ENCODE assay signal across 14 cellular contexts in the genomic region with DNA sequence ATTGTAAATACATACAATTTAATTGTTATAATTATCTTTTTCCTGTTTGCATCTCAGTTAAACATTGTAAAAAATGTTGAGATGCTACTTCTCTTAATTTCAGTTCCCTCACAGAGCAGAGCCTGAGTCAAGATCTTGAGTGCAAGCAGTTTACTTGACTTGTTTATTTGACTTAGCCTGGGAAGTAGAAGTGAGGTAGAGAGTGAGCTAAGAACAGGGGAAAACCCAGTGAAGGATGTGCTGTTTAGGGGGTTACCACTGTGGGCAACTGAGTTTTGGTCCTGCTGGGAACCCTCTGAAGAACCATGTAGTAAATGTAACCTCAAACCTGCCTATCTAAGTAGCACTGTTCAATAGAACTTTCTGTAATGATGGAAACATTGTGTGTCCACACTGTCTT.
DNase-seq lines count a peak whose midpoint lies in the region; ATAC-seq and TF ChIP-seq lines count a peak whose summit lies in the region.
"Had no signal": no experiment of that assay in that cellular context is flagged by ENCODE, and none has a peak within 500 bp of the region (broad histone marks: within the 10 kb centered on the region; RNA-seq: fewer than 3 reads in every experiment).

No MANE protein-coding gene starts in this region.

- TF ChIP-seq CTCF in gastroesophageal sphincter (IDR thresholded peaks at IDR 0.05), result no peak

- no peak for TF ChIP-seq EP300 in gastroesophageal sphincter (IDR thresholded peaks at IDR 0.05)

- no peaks in the 10 kb centered on the region for H3K27me3 ChIP-seq in gastroesophageal sphincter
- H3K27me3 ChIP-seq: breast epithelium, right lobe of liver had no signal

- no peaks in the 10 kb centered on the region for H3K9me3 ChIP-seq in gastroesophageal sphincter
- H3K9me3 ChIP-seq: breast epithelium, right lobe of liver had no signal

- H3K4me1 Mint-ChIP-seq in stimulated activated naive CD8-positive, alpha-beta T cell treated with anti-CD3 and anti-CD28 coated beads, Interleukin-15, amount 100 ng/mL, for 72 hours, result no peaks in the 10 kb centered on the region

- TF ChIP-seq POLR2A in erythroblast (IDR thresholded peaks at IDR 0.05; ENCODE audit: low read length) (no peak), gastroesophageal sphincter (IDR thresholded peaks at IDR 0.05) (no peak)

- H3K9me3 Mint-ChIP-seq in stimulated activated naive CD8-positive, alpha-beta T cell treated with anti-CD3 and anti-CD28 coated beads, Interleukin-15, amount 100 ng/mL, for 72 hours, result no peaks in the 10 kb centered on the region
- H3K9me3 Mint-ChIP-seq: activated T-helper 1 cell treated with anti-CD3 and anti-CD28 coated beads, Interleukin-12 subunit alpha, Interleukin-12 subunit beta, Interleukin-2, Interleukin-4 antibody, amounts not matched to agents 30 ng/mL and 10 ng/mL and 1 ng/mL, durations not matched to agents 14 hours and 24 hours and 36 hours had no signal

- no peak overlapping the region for H3K27ac ChIP-seq in gastroesophageal sphincter
- H3K27ac ChIP-seq: breast epithelium, right lobe of liver had no signal

- no peak overlapping the region for H3K4me3 ChIP-seq in gastroesophageal sphincter
- H3K4me3 ChIP-seq: breast epithelium, right lobe of liver had no signal

- ATAC-seq in stimulated activated naive CD8-positive, alpha-beta T cell treated with anti-CD3 and anti-CD28 coated beads, Interleukin-15, amount 100 ng/mL, for 72 hours, result peak; percentile 94
- no peak for ATAC-seq in stimulated activated naive CD8-positive, alpha-beta T cell treated with anti-CD3 and anti-CD28 coated beads, Interleukin-15, Interleukin-2, amounts not matched to agents 100 U/mL and 50 U/mL, for 24 hours
- ATAC-seq in GM21786 (IDR thresholded peaks at IDR 0.05; ENCODE audit: unreplicated experiment) (peak; percentile 62), HG03139 (IDR thresholded peaks at IDR 0.05; ENCODE audit: unreplicated experiment) (peak; percentile 48), gastroesophageal sphincter (no peak)
- ATAC-seq: right lobe of liver had no signal

- no peaks in the 10 kb centered on the region for H3K27me3 Mint-ChIP-seq in stimulated activated naive CD8-positive, alpha-beta T cell treated with anti-CD3 and anti-CD28 coated beads, Interleukin-15, amount 100 ng/mL, for 72 hours

- no peak overlapping the region for H3K27ac Mint-ChIP-seq in stimulated activated naive CD8-positive, alpha-beta T cell treated with anti-CD3 and anti-CD28 coated beads, Interleukin-15, amount 100 ng/mL, for 72 hours
- H3K27ac Mint-ChIP-seq: activated T-helper 1 cell treated with anti-CD3 and anti-CD28 coated beads, Interleukin-12 subunit alpha, Interleukin-12 subunit beta, Interleukin-2, Interleukin-4 antibody, amounts not matched to agents 30 ng/mL and 10 ng/mL and 1 ng/mL, durations not matched to agents 14 hours and 24 hours and 36 hours had no signal

- peak in 1 of 2 donors; percentile 24 for DNase-seq in stimulated activated naive CD8-positive, alpha-beta T cell treated with anti-CD3 and anti-CD28 coated beads, Interleukin-15, amount 100 ng/mL, for 72 hours
- no peak for DNase-seq in stimulated activated naive CD8-positive, alpha-beta T cell treated with anti-CD3 and anti-CD28 coated beads, Interleukin-15, Interleukin-2, amounts not matched to agents 100 U/mL and 50 U/mL, for 24 hours
- DNase-seq in NCI-H2029 (lab: John Stamatoyannopoulos, UW), result no peak
- DNase-seq in erythroblast (lab: John Stamatoyannopoulos, UW), result no peak
- DNase-seq in central memory CD4-positive, alpha-beta T cell, result no peak
- DNase-seq: DND-41, NCI-H510A, right lobe of liver, Right ventricle myocardium superior had no signal

- no peaks in the 10 kb centered on the region for H3K36me3 ChIP-seq in gastroesophageal sphincter
- H3K36me3 ChIP-seq: breast epithelium, right lobe of liver had no signal

- no peaks in the 10 kb centered on the region for H3K4me1 ChIP-seq in gastroesophageal sphincter
- H3K4me1 ChIP-seq: breast epithelium, right lobe of liver had no signal

- no peak overlapping the region for H3K4me3 Mint-ChIP-seq in stimulated activated naive CD8-positive, alpha-beta T cell treated with anti-CD3 and anti-CD28 coated beads, Interleukin-15, amount 100 ng/mL, for 72 hours
- H3K4me3 Mint-ChIP-seq: activated T-helper 1 cell treated with anti-CD3 and anti-CD28 coated beads, Interleukin-12 subunit alpha, Interleukin-12 subunit beta, Interleukin-2, Interleukin-4 antibody, amounts not matched to agents 30 ng/mL and 10 ng/mL and 1 ng/mL, durations not matched to agents 14 hours and 24 hours and 36 hours had no signal

Comparison
In these comparisons a context has a peak if more than half of its experiments do, and no peak if none do; other contexts are left out.
1. ATAC-seq: peak in stimulated activated naive CD8-positive, alpha-beta T cell treated with anti-CD3 and anti-CD28 coated beads, Interleukin-15, amount 100 ng/mL, for 72 hours (single experiment), GM21786 (single experiment) and HG03139 (single experiment); none in stimulated activated naive CD8-positive, alpha-beta T cell treated with anti-CD3 and anti-CD28 coated beads, Interleukin-15, Interleukin-2, amounts not matched to agents 100 U/mL and 50 U/mL, for 24 hours (single experiment) and gastroesophageal sphincter (single experiment).